In genomic region chr4:141899103-141899502, GRCh38 we compare ENCODE assay signal across 23 cellular contexts.
DNase-seq lines count a peak whose midpoint lies in the region; ATAC-seq, FAIRE-seq and TF ChIP-seq lines count a peak whose summit lies in the region.
"Had no signal": no experiment of that assay in that cellular context is flagged by ENCODE, and none has a peak within 500 bp of the region (broad histone marks: within the 10 kb centered on the region; RNA-seq: fewer than 3 reads in every experiment).

No MANE protein-coding gene starts in this region.

- intact Hi-C loops in CD4-positive, alpha-beta T cell (cut with DNase I, micrococcal nuclease): no loop called here

- no peak overlapping the region for H3K4me3 Mint-ChIP-seq in astrocyte (ENCODE audit: unreplicated experiment)
- no peak overlapping the region for H3K4me3 Mint-ChIP-seq in CD4-positive, alpha-beta T cell
- H3K4me3 Mint-ChIP-seq: B cell, T-helper 17 cell had no signal

- H3K79me2 ChIP-seq in astrocyte (ENCODE audit: insufficient read depth, low read length) (no peaks in the 10 kb centered on the region), smooth muscle cell (ENCODE audit: low read depth) (no peaks in the 10 kb centered on the region)

- H3K36me3 ChIP-seq in astrocyte (ENCODE audit: insufficient read depth, low read length) (no peaks in the 10 kb centered on the region), smooth muscle cell (ENCODE audit: low read depth) (no peaks in the 10 kb centered on the region)
- H3K36me3 ChIP-seq: SJSA1 had no signal

- H3K9ac ChIP-seq in astrocyte (ENCODE audit: low read length): no peak overlapping the region
- H3K9ac ChIP-seq in smooth muscle cell (ENCODE audit: low read depth): no peak overlapping the region
- H3K9ac ChIP-seq: KMS-11 had no signal

- no peaks in the 10 kb centered on the region for H3F3A ChIP-seq in smooth muscle cell (ENCODE audit: low read depth)

- 68% methylated on average over 1 of the region's 1 CpG for WGBS in smooth muscle cell (ENCODE audit: low lambda C conversion rate)

- H3K4me2 ChIP-seq in astrocyte (ENCODE audit: low read length): no peak overlapping the region
- H3K4me2 ChIP-seq in smooth muscle cell: no peak overlapping the region
- H3K4me2 ChIP-seq: KMS-11 had no signal

- POLR2A ChIA-PET in CD4-positive, alpha-beta T cell (lab: Charles Lee): no interaction called here

- peak; percentile 87 for TF ChIP-seq EP300 in Ishikawa (IDR thresholded peaks at IDR 0.05; ENCODE audit: borderline replicate concordance)

- H3K27ac ChIP-seq in astrocyte (ENCODE audit: low read depth, low read length) (no peak overlapping the region), smooth muscle cell (ENCODE audit: low read depth) (no peak overlapping the region)
- no peak overlapping the region for H3K27ac ChIP-seq in CD4-positive, alpha-beta T cell (ENCODE audit: low read depth, low read length)
- H3K27ac ChIP-seq: KMS-11, SJSA1 had no signal

- no peaks in the 10 kb centered on the region for H3K27me3 Mint-ChIP-seq in astrocyte (ENCODE audit: low read depth, unreplicated experiment)
- no peaks in the 10 kb centered on the region for H3K27me3 Mint-ChIP-seq in CD4-positive, alpha-beta T cell
- H3K27me3 Mint-ChIP-seq: B cell had no signal

- H3K4me1 ChIP-seq in astrocyte (ENCODE audit: insufficient read depth, low read length) (no peaks in the 10 kb centered on the region), smooth muscle cell (ENCODE audit: low read depth) (no peaks in the 10 kb centered on the region)
- H3K4me1 ChIP-seq: Caco-2, SJSA1 had no signal

- H3K4me3 ChIP-seq in astrocyte (ENCODE audit: insufficient read depth, low read depth, low read length) (no peak overlapping the region), smooth muscle cell (no peak overlapping the region)
- H3K4me3 ChIP-seq: SJSA1 had no signal

- TF ChIP-seq RAD21 in Ishikawa (IDR thresholded peaks at IDR 0.05; ENCODE audit: low read depth): no peak

- TF ChIP-seq CTCF in astrocyte (IDR thresholded peaks at IDR 0.05; ENCODE audit: insufficient read depth, low read depth, low read length) (no peak), smooth muscle cell (IDR thresholded peaks at IDR 0.05; ENCODE audit: borderline replicate concordance, insufficient read depth, poor library complexity, severe bottlenecking) (no peak)
- no peak for TF ChIP-seq CTCF in CD4-positive, alpha-beta T cell (IDR thresholded peaks at IDR 0.05)

- H3K4me1 Mint-ChIP-seq in astrocyte (ENCODE audit: low read depth, unreplicated experiment): no peaks in the 10 kb centered on the region
- no peaks in the 10 kb centered on the region for H3K4me1 Mint-ChIP-seq in CD4-positive, alpha-beta T cell (ENCODE audit: low read depth)
- H3K4me1 Mint-ChIP-seq: B cell had no signal

- DNase-seq in NCI-H345 (lab: John Stamatoyannopoulos, UW): peak; percentile 2
- no peak for DNase-seq in NCI-H345 treated with DMSO at 0.1 percent for 48 hours (lab: John Stamatoyannopoulos, UW; ENCODE audit: unreplicated experiment)
- DNase-seq in astrocyte (ENCODE audit: low read depth): no peak
- no peak for DNase-seq in smooth muscle cell (lab: John Stamatoyannopoulos, UW; ENCODE audit: unreplicated experiment)
- no peak for DNase-seq in HCEC 1CT
- DNase-seq in CD4-positive, alpha-beta T cell: no peak
- DNase-seq: 8988T, Caco-2, DMS153, MM.1S, NCI-H1092, NCI-H1694, NCI-H2081 treated with DMSO at 0.1 percent for 48 hours, NCI-H524, T-helper 17 cell had no signal

- no peaks in the 10 kb centered on the region for H3K9me3 Mint-ChIP-seq in astrocyte (ENCODE audit: unreplicated experiment)
- no peaks in the 10 kb centered on the region for H3K9me3 Mint-ChIP-seq in CD4-positive, alpha-beta T cell

- H2AFZ ChIP-seq in astrocyte (ENCODE audit: low read depth, low read length) (no peak overlapping the region), smooth muscle cell (ENCODE audit: low read depth) (peak overlapping the region; percentile 25)

- H3K36me3 Mint-ChIP-seq in astrocyte (ENCODE audit: low read depth, unreplicated experiment): no peaks in the 10 kb centered on the region
- no peaks in the 10 kb centered on the region for H3K36me3 Mint-ChIP-seq in CD4-positive, alpha-beta T cell (ENCODE audit: low read depth)

- H3K9me3 ChIP-seq in astrocyte (ENCODE audit: insufficient read depth, low read depth, low read length) (no peaks in the 10 kb centered on the region), smooth muscle cell (replicated peaks; ENCODE audit: low read depth) (no peaks in the 10 kb centered on the region)
- H3K9me3 ChIP-seq in CD4-positive, alpha-beta T cell (ENCODE audit: control insufficient read depth, low read length): no peaks in the 10 kb centered on the region
- H3K9me3 ChIP-seq: Caco-2, SJSA1 had no signal

- H4K20me1 ChIP-seq in astrocyte (ENCODE audit: insufficient read depth, low read length) (no peaks in the 10 kb centered on the region), smooth muscle cell (ENCODE audit: low read depth) (no peaks in the 10 kb centered on the region)

- no peak for ATAC-seq in CD4-positive, alpha-beta T cell (ENCODE audit: poor library complexity)
- no peak for ATAC-seq in HG03521 (IDR thresholded peaks at IDR 0.05; ENCODE audit: unreplicated experiment)
- ATAC-seq: HCT116, Panc1, T-helper 17 cell had no signal

- H3K27me3 ChIP-seq in astrocyte (ENCODE audit: insufficient read depth, low read length) (no peaks in the 10 kb centered on the region), smooth muscle cell (ENCODE audit: low read depth) (no peaks in the 10 kb centered on the region)
- no peaks in the 10 kb centered on the region for H3K27me3 ChIP-seq in CD4-positive, alpha-beta T cell (ENCODE audit: control insufficient read depth, insufficient read depth, low read length)
- H3K27me3 ChIP-seq: SJSA1 had no signal

- no peak overlapping the region for H3K27ac Mint-ChIP-seq in astrocyte (ENCODE audit: unreplicated experiment)
- no peak overlapping the region for H3K27ac Mint-ChIP-seq in CD4-positive, alpha-beta T cell
- H3K27ac Mint-ChIP-seq: B cell had no signal

- peak; percentile 17 for FAIRE-seq in astrocyte (lab: Jason Lieb, UNC)
- FAIRE-seq: GM12891 had no signal

- CTCF ChIA-PET in CD4-positive, alpha-beta T cell (lab: Charles Lee): no interaction called here

TF ChIP-seq in Ishikawa, 13 proteins besides CTCF, POLR2A, EP300 and RAD21:
- TF ChIP-seq CEBPB (IDR thresholded peaks at IDR 0.05) (no peak), CREB1 (IDR thresholded peaks at IDR 0.05; ENCODE audit: low read depth) (no peak), ZBTB7A (IDR thresholded peaks at IDR 0.05; ENCODE audit: low read depth) (no peak), TAF1 (IDR thresholded peaks at IDR 0.05; ENCODE audit: low read depth) (no peak), MAX (IDR thresholded peaks at IDR 0.05) (peak; percentile 61; the same call in 1 of the 2 replicates), USF1 (IDR thresholded peaks at IDR 0.05) (no peak), TCF12 (IDR thresholded peaks at IDR 0.05; ENCODE audit: low read depth) (peak; percentile 74), YY1 (IDR thresholded peaks at IDR 0.05; ENCODE audit: low read depth) (no peak), NFIC (IDR thresholded peaks at IDR 0.05) (no peak), TEAD4 (IDR thresholded peaks at IDR 0.05) (peak; percentile 46; the same call in 1 of the 2 replicates), EGR1 (IDR thresholded peaks at IDR 0.05) (no peak), FOXM1 (IDR thresholded peaks at IDR 0.05; ENCODE audit: borderline replicate concordance, low read depth) (peak; percentile 67; the same call in 1 of the 2 replicates)
- TF ChIP-seq, protein P1, sequence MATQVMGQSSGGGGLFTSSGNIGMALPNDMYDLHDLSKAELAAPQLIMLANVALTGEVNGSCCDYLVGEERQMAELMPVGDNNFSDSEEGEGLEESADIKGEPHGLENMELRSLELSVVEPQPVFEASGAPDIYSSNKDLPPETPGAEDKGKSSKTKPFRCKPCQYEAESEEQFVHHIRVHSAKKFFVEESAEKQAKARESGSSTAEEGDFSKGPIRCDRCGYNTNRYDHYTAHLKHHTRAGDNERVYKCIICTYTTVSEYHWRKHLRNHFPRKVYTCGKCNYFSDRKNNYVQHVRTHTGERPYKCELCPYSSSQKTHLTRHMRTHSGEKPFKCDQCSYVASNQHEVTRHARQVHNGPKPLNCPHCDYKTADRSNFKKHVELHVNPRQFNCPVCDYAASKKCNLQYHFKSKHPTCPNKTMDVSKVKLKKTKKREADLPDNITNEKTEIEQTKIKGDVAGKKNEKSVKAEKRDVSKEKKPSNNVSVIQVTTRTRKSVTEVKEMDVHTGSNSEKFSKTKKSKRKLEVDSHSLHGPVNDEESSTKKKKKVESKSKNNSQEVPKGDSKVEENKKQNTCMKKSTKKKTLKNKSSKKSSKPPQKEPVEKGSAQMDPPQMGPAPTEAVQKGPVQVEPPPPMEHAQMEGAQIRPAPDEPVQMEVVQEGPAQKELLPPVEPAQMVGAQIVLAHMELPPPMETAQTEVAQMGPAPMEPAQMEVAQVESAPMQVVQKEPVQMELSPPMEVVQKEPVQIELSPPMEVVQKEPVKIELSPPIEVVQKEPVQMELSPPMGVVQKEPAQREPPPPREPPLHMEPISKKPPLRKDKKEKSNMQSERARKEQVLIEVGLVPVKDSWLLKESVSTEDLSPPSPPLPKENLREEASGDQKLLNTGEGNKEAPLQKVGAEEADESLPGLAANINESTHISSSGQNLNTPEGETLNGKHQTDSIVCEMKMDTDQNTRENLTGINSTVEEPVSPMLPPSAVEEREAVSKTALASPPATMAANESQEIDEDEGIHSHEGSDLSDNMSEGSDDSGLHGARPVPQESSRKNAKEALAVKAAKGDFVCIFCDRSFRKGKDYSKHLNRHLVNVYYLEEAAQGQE (IDR thresholded peaks at IDR 0.05; ENCODE audit: low read depth): no peak
